Comparison of ENCODE assay signal across 8 cellular contexts in genomic region chr9:113621309-113621791, GRCh38.
DNase-seq lines count a peak whose midpoint lies in the region; ATAC-seq and TF ChIP-seq lines count a peak whose summit lies in the region.

No MANE protein-coding gene starts in this region.

- H3K27ac ChIP-seq in HUES48 (ENCODE audit: low read depth, low read length) (peak overlapping the region; percentile 94), cingulate gyrus (ENCODE audit: low read depth, low read length) (peak overlapping the region; percentile 25), testis (peak overlapping the region; percentile 51 to 70)

- H3K4me3 ChIP-seq in HUES48 (ENCODE audit: low read depth, low read length) (no peak overlapping the region), testis (no peak overlapping the region)

- H3K36me3 ChIP-seq in HUES48 (ENCODE audit: control insufficient read depth, insufficient read depth, low read length) (no peaks in the 10 kb centered on the region), testis (ENCODE audit: low read depth, missing control alignments) (no peaks in the 10 kb centered on the region)

- TF ChIP-seq CTCF in testis (IDR thresholded peaks at IDR 0.05), result no peak
- TF ChIP-seq CTCF in GM10266 (IDR thresholded peaks at IDR 0.05; ENCODE audit: control insufficient read depth, insufficient read depth, low read depth, missing control alignments), result no peak

- 43 to 46% methylated on average over 14 of the region's 14 CpGs for WGBS in testis, 2 donors

- H3K9me3 ChIP-seq in HUES48 (ENCODE audit: control insufficient read depth, insufficient read depth, low read length) (no peaks in the 10 kb centered on the region), testis (no peaks in the 10 kb centered on the region)

- DNase-seq in left lobe of liver (ENCODE audit: low spot score) (peak; percentile 47), testis (peak; percentile 44), NCI-H128 (lab: John Stamatoyannopoulos, UW; ENCODE audit: unreplicated experiment) (no peak), GM10266 (ENCODE audit: extremely low spot score) (no peak)

- intact Hi-C loops in testis (cut with DNase I; ENCODE audit: low total_unique reads), result no loop called here

- ATAC-seq in left lobe of liver (no peak), HG03442 (IDR thresholded peaks at IDR 0.05; ENCODE audit: unreplicated experiment) (no peak), HG03439 (IDR thresholded peaks at IDR 0.05; ENCODE audit: unreplicated experiment) (no peak)

- 0 out of 2 replicates have a peak overlapping the region, but pooled peaks have one; percentile 1 for H3K9ac ChIP-seq in HUES48 (ENCODE audit: low read depth, low read length)

- TF ChIP-seq POLR2A in testis (IDR thresholded peaks at IDR 0.05), result no peak

- peaks cover 37% of the 10 kb centered on the region for H3K4me1 ChIP-seq in HUES48 (ENCODE audit: control insufficient read depth, insufficient read depth, low read length)
- H3K4me1 ChIP-seq in testis, result peaks cover 22% of the 10 kb centered on the region

- no peaks in the 10 kb centered on the region for H3K27me3 ChIP-seq in HUES48 (ENCODE audit: control insufficient read depth, insufficient read depth, low read length)
- H3K27me3 ChIP-seq in testis, result no peaks in the 10 kb centered on the region

Comparison
In these comparisons a context has a peak if more than half of its experiments do, and no peak if none do; other contexts are left out.
1. H3K27ac ChIP-seq: peak in every context shown above with its lines; median percentile 94 in HUES48; 60 in testis; 25 in cingulate gyrus.
2. DNase-seq: peak in left lobe of liver (single experiment) and testis (single experiment); none in NCI-H128 (single experiment) and GM10266 (single experiment).